In genomic region chr6:13574571-13575376, GRCh38 we compare ENCODE assay signal across 8 cellular contexts. TPM values are rescaled to one million over a fixed set of nuclear protein-coding genes. Genes with fewer than 3 reads are reported as not detected.
DNase-seq lines count a peak whose midpoint lies in the region; ATAC-seq and TF ChIP-seq lines count a peak whose summit lies in the region.

Gene SIRT5 (plus strand): TSS chr6:13574601. CDS start chr6:13584111, 9,510 bp downstream.

- H3K27me3 Mint-ChIP-seq in Calu3 (ENCODE audit: unreplicated experiment) (no peaks in the 10 kb centered on the region), endothelial cell (ENCODE audit: unreplicated experiment) (peaks cover 10% of the 10 kb centered on the region)

- peak; percentile 53 for ATAC-seq in GM21367 (IDR thresholded peaks at IDR 0.05; ENCODE audit: unreplicated experiment)

- H3K27ac Mint-ChIP-seq in Calu3 (ENCODE audit: unreplicated experiment) (peak within 1 kb of the TSS; percentile 84), endothelial cell (ENCODE audit: unreplicated experiment) (peak within 1 kb of the TSS; percentile 90)

- H3K4me3 Mint-ChIP-seq in Calu3 (ENCODE audit: low read depth, unreplicated experiment) (peak within 1 kb of the TSS; percentile 97), endothelial cell (ENCODE audit: unreplicated experiment) (peak within 1 kb of the TSS; percentile 98)

- H3K4me1 Mint-ChIP-seq in Calu3 (ENCODE audit: low read depth, unreplicated experiment) (no peaks in the 10 kb centered on the region), endothelial cell (ENCODE audit: unreplicated experiment) (peaks cover 9% of the 10 kb centered on the region)

- H3K9me3 Mint-ChIP-seq in Calu3 (ENCODE audit: low read depth, unreplicated experiment) = no peaks in the 10 kb centered on the region
- H3K9me3 Mint-ChIP-seq in endothelial cell (ENCODE audit: unreplicated experiment) = no peaks in the 10 kb centered on the region

- H3K36me3 Mint-ChIP-seq in Calu3 (ENCODE audit: insufficient read depth, unreplicated experiment) (peaks cover 18% of the 10 kb centered on the region), endothelial cell (ENCODE audit: low read depth, unreplicated experiment) (no peaks in the 10 kb centered on the region)

- BruUV-seq in Calu3 (replicated peaks; lab: Mats Ljungman, UMichigan) = no TSS peak

- TF ChIP-seq CTCF in Calu3 (IDR thresholded peaks at IDR 0.05; ENCODE audit: unreplicated experiment) = no peak
- peak; percentile 90 for TF ChIP-seq CTCF in endothelial cell (IDR thresholded peaks at IDR 0.05; ENCODE audit: unreplicated experiment)

- intact Hi-C loops in Calu3 (cut with micrococcal nuclease; ENCODE audit: unreplicated experiment) = loop anchor here (1.0 to 5.0 kb wide), 3 partner anchors 88 to 238 kb away; partner anchors contain the start of gene GFOD1

- DNase-seq in Calu3 (peak; percentile 82), HT1080 (ENCODE audit: low read depth) (peak; percentile 91), NOMO-1 treated with dmso at 0.1 percent for 144 hours (lab: John Stamatoyannopoulos, UW; ENCODE audit: unreplicated experiment) (peak; percentile 83), endothelial cell (ENCODE audit: low spot score) (peak; percentile 64), middle frontal gyrus (ENCODE audit: extremely low spot score, low spot score) (peak; percentile 22)
- DNase-seq in activated CD8-positive, alpha-beta memory T cell treated with anti-CD3 and anti-CD28 coated beads, Interleukin-2, amount 50 U/mL, for 1 hour (ENCODE audit: extremely low read depth) = peak; percentile 42
- peak; percentile 61 to 67 for DNase-seq in stimulated activated CD8-positive, alpha-beta memory T cell treated with anti-CD3 and anti-CD28 coated beads, Interleukin-2, amount 100 ng/mL, for 48 hours (ENCODE audit: low read depth in 2 of 2)

- CTCF ChIA-PET in Calu3 (lab: Charles Lee) = interaction anchor here (0.6 to 1.8 kb wide), 8 partner anchors 16 to 246 kb away, joined by 3 to 7 read pairs (median 4); partner anchors contain the start of genes NOL7 and TBC1D7

RNA-seq across cellular contexts. Expression of gene SIRT5, which starts in this region (rescaled TPM):
- total RNA-seq in Calu3 (2022) = 13.5 and 15.1 TPM in 2 replicates
- total RNA-seq in HT1080 (2014; rRNA removed; shearing (Covaris generic)) = 9.0 and 9.1 TPM in 2 replicates
- 10.9 and 13.2 TPM in 2 replicates for polyA plus RNA-seq in HT1080 (2015; cell fraction: cytosol; rRNA removed)
- 23.1 and 29.4 TPM in 2 replicates for polyA plus RNA-seq in HT1080 (2015; cell fraction: nucleus; rRNA removed)
- 16.0 TPM for total RNA-seq in endothelial cell (ENCODE audit: unreplicated experiment)

Comparison
In these comparisons a context has a peak if more than half of its experiments do, and no peak if none do; other contexts are left out.
1. Peak in every context shown above with its lines: DNase-seq and ATAC-seq.
2. DNase-seq: peak in every context shown above with its lines; median percentile 91 in HT1080; 83 in NOMO-1 treated with dmso at 0.1 percent for 144 hours; 82 in Calu3; 64 in endothelial cell; 64 in stimulated activated CD8-positive, alpha-beta memory T cell treated with anti-CD3 and anti-CD28 coated beads, Interleukin-2, amount 100 ng/mL, for 48 hours; 42 in activated CD8-positive, alpha-beta memory T cell treated with anti-CD3 and anti-CD28 coated beads, Interleukin-2, amount 50 U/mL, for 1 hour; 22 in middle frontal gyrus.